In the genomic region with DNA sequence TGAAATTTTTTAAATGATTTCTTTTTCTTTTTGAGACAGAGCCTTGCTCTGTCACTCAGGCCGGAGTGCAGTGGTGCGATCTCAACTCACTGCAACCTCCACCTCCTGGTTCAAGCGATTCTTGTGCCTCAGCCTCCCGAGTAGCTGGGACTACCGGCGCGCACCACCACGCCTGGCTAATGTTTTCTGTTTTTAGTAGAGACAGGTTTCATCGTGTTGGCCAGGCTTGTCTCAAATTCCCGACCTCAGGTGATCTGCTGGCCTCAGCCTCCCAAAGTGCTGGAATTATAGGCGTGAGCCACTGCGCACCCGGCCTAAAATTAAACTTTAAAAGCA, we compare ENCODE assay signal across 8 cellular contexts. TPM values are rescaled to one million over a fixed set of nuclear protein-coding genes. Genes with fewer than 3 reads are reported as not detected.
DNase-seq lines count a peak whose midpoint lies in the region; ATAC-seq and TF ChIP-seq lines count a peak whose summit lies in the region.
"Not testable (repeated sequence)": the region's sequence is repeated elsewhere in the genome, so short reads cannot be mapped to it uniquely, and the experiment has no call there.

No MANE protein-coding gene starts in this region.

- not testable (repeated sequence) for H3K27me3 ChIP-seq in HCT116 (ENCODE audit: insufficient read depth, low read length); heart right ventricle

- peaks cover 35% of the 10 kb centered on the region for H3K4me1 Mint-ChIP-seq in activated T-helper 17 cell treated with anti-CD3 and anti-CD28 coated beads, Interleukin-2, amount 50 U/mL, for 72 hours
- peaks cover 40% of the 10 kb centered on the region for H3K4me1 Mint-ChIP-seq in dendritic cell treated with granulocyte-macrophage colony-stimulating factor and Interleukin-4, amounts not matched to agents 40 ng/mL and 50 ng/mL, for 4 days (ENCODE audit: low read depth)
- peaks cover 36 to 59% (median 55%) of the 10 kb centered on the region in 3 donors for H3K4me1 Mint-ChIP-seq in naive B cell

- H3K79me2 ChIP-seq in HCT116 (ENCODE audit: insufficient read depth, low read length) = peaks cover 52% of the 10 kb centered on the region

- not testable (repeated sequence) for TF ChIP-seq RAD21 in HCT116 (IDR thresholded peaks at IDR 0.05; ENCODE audit: low read depth)

- TF ChIP-seq POLR2A in HCT116 (IDR thresholded peaks at IDR 0.05; ENCODE audit: borderline replicate concordance, extremely low read depth, insufficient read depth, insufficient read length) = not testable (repeated sequence)

- H3K27ac Mint-ChIP-seq in activated T-helper 17 cell treated with anti-CD3 and anti-CD28 coated beads, Interleukin-2, amount 50 U/mL, for 72 hours = peak overlapping the region; percentile 74
- H3K27ac Mint-ChIP-seq in dendritic cell treated with granulocyte-macrophage colony-stimulating factor and Interleukin-4, amounts not matched to agents 40 ng/mL and 50 ng/mL, for 4 days = not testable (repeated sequence)
- H3K27ac Mint-ChIP-seq in naive B cell = peak overlapping the region in 4 of 6 donors; percentile 39 to 95 (median 74)

- peak overlapping the region; percentile 64; the same call in 1 of the 2 replicates for H3K9ac ChIP-seq in HCT116 (ENCODE audit: low read length)

- CTCF ChIA-PET in AG04449 (lab: Yijun Ruan, JAX) (interaction anchor here (0.6 to 4.1 kb wide), 3 partner anchors 14 to 115 kb away, joined by 3 to 16 read pairs (median 11); no protein-coding TSS in a partner anchor), HCT116 (lab: Charles Lee) (interaction anchor here (1.0 kb wide), 1 partner anchor 106 kb away, joined by 4 read pairs; no protein-coding TSS in a partner anchor), RWPE1 (lab: Yijun Ruan, JAX) (interaction anchor here (0.6 kb wide), 1 partner anchor 32 kb away, joined by 3 read pairs; no protein-coding TSS in a partner anchor)

- not testable (repeated sequence) for H3K9me3 Mint-ChIP-seq in activated T-helper 17 cell treated with anti-CD3 and anti-CD28 coated beads, Interleukin-2, amount 50 U/mL, for 72 hours; dendritic cell treated with granulocyte-macrophage colony-stimulating factor and Interleukin-4, amounts not matched to agents 40 ng/mL and 50 ng/mL, for 4 days; naive B cell

- intact Hi-C loops in HCT116 (cut with micrococcal nuclease); dendritic cell treated with granulocyte-macrophage colony-stimulating factor and Interleukin-4, amounts not matched to agents 40 ng/mL and 50 ng/mL, for 4 days (cut with micrococcal nuclease); heart right ventricle (cut with DNase I): not testable (repeated sequence)

- peak overlapping the region; percentile 90 for H3K4me3 Mint-ChIP-seq in activated T-helper 17 cell treated with anti-CD3 and anti-CD28 coated beads, Interleukin-2, amount 50 U/mL, for 72 hours
- H3K4me3 Mint-ChIP-seq in dendritic cell treated with granulocyte-macrophage colony-stimulating factor and Interleukin-4, amounts not matched to agents 40 ng/mL and 50 ng/mL, for 4 days = peak overlapping the region; percentile 94
- H3K4me3 Mint-ChIP-seq in naive B cell = peak overlapping the region; percentile 92 to 98 (median 96)

- H3K27me3 Mint-ChIP-seq in activated T-helper 17 cell treated with anti-CD3 and anti-CD28 coated beads, Interleukin-2, amount 50 U/mL, for 72 hours; dendritic cell treated with granulocyte-macrophage colony-stimulating factor and Interleukin-4, amounts not matched to agents 40 ng/mL and 50 ng/mL, for 4 days; naive B cell: not testable (repeated sequence)

- not testable (repeated sequence) for BruUV-seq in HCT116 (replicated peaks; lab: Mats Ljungman, UMichigan)

- POLR2A ChIA-PET in AG04449 (lab: Yijun Ruan, JAX); HCT116 (lab: Charles Lee); RWPE1 (lab: Yijun Ruan, JAX; ENCODE audit: low non-redundant PET): not testable (repeated sequence)

- H3K9me2 ChIP-seq in HCT116 (ENCODE audit: insufficient read depth) = not testable (repeated sequence)

- not testable (repeated sequence) for H3K36me3 ChIP-seq in HCT116 (ENCODE audit: control insufficient read depth in 1 of 2, insufficient read depth in 2 of 2, low read length in 2 of 2); heart right ventricle

- not testable (repeated sequence) for DNase-seq in AG04449 (ENCODE audit: low read depth, low spot score); HCT116 (ENCODE audit: low read depth, low spot score); RWPE1 (ENCODE audit: low spot score); heart right ventricle; naive B cell

- not testable (repeated sequence) for H3K27ac ChIP-seq in HCT116 (ENCODE audit: low read depth, low read length)
- H3K27ac ChIP-seq in RWPE1 = peak overlapping the region; percentile 52
- peak overlapping the region in 1 of 10 donors; percentile 97 for H3K27ac ChIP-seq in heart right ventricle
- H3K27ac ChIP-seq in skin epidermis = peak overlapping the region in 1 of 21 experiments; percentile 96

- not testable (repeated sequence) for H3K9me3 ChIP-seq in HCT116 (ENCODE audit: control insufficient read depth in 1 of 2, insufficient read depth in 1 of 2, low read depth in 1 of 2, low read length in 2 of 2); heart right ventricle

- 87 to 88% methylated on average over 13 of the region's 13 CpGs for WGBS in heart right ventricle, 2 donors

- H3K36me3 Mint-ChIP-seq in activated T-helper 17 cell treated with anti-CD3 and anti-CD28 coated beads, Interleukin-2, amount 50 U/mL, for 72 hours (ENCODE audit: low read depth) = peaks cover 49% of the 10 kb centered on the region
- H3K36me3 Mint-ChIP-seq in dendritic cell treated with granulocyte-macrophage colony-stimulating factor and Interleukin-4, amounts not matched to agents 40 ng/mL and 50 ng/mL, for 4 days (ENCODE audit: low read depth) = peaks cover 19% of the 10 kb centered on the region
- not testable (repeated sequence) for H3K36me3 Mint-ChIP-seq in naive B cell

- H3K4me2 ChIP-seq in HCT116 (ENCODE audit: low read length) = peak overlapping the region; percentile 78

- TF ChIP-seq CTCF in AG04449 (IDR thresholded peaks at IDR 0.05; ENCODE audit: insufficient read depth, low read length, missing control alignments); HCT116 (IDR thresholded peaks at IDR 0.05 in 2 of 3, conservative IDR thresholded peaks at IDR 0.05 in 1 of 3; ENCODE audit: borderline replicate concordance in 1 of 3, insufficient read depth in 1 of 3, low read depth in 2 of 3, low read length in 2 of 3); RWPE1 (conservative IDR thresholded peaks at IDR 0.05; ENCODE audit: low read depth); heart right ventricle (IDR thresholded peaks at IDR 0.05): not testable (repeated sequence)

- not testable (repeated sequence) for H2AFZ ChIP-seq in HCT116 (ENCODE audit: low read depth, low read length, poor library complexity, severe bottlenecking)

- H3K4me3 ChIP-seq in AG04449 (ENCODE audit: low read depth, low read length) (peak overlapping the region; percentile 93), HCT116 (replicated peaks in 1 of 2; ENCODE audit: low read depth in 1 of 2, low read length in 2 of 2) (peak overlapping the region; percentile 80 to 86), heart right ventricle (peak overlapping the region in 8 of 10 donors; percentile 62 to 100 (median 97)), skin epidermis (peak overlapping the region in 4 of 7 experiments; percentile 96 to 100 (median 98))

- not testable (repeated sequence) for ATAC-seq in HCT116; activated T-helper 17 cell treated with anti-CD3 and anti-CD28 coated beads, Interleukin-2, amount 50 U/mL, for 72 hours (replicated peaks); heart right ventricle; naive B cell (ENCODE audit: low read depth in 2 of 2)

- RAD21 ChIA-PET in HCT116 (lab: Charles Lee; ENCODE audit: low non-redundant PET in 1 of 2, low total read pairs in 2 of 2, uncharacterized antibody in 2 of 2, unreplicated experiment in 2 of 2) = not testable (repeated sequence)

- peaks cover 10 to 16% of the 10 kb centered on the region in 2 experiments; a peak in 3 of 4 replicates for H3K4me1 ChIP-seq in HCT116 (ENCODE audit: control insufficient read depth in 1 of 2, insufficient read depth in 2 of 2, low read length in 2 of 2)
- H3K4me1 ChIP-seq in heart right ventricle = peaks cover 6 to 46% (median 30%) of the 10 kb centered on the region in 9 donors

- not testable (repeated sequence) for H4K20me1 ChIP-seq in HCT116 (ENCODE audit: insufficient read depth)

RNA-seq across cellular contexts. Expression of gene GMCL1, which starts 1.4 kb away (rescaled TPM):
- total RNA-seq in HCT116 (2021; ENCODE audit: unreplicated experiment) = 16.7 TPM
- 5.1 and 6.9 TPM in 2 replicates for polyA plus RNA-seq in HCT116 (2012)
- total RNA-seq in activated T-helper 17 cell treated with anti-CD3 and anti-CD28 coated beads, Interleukin-2, amount 50 U/mL, for 72 hours = 10 to 100 TPM; 20.8 to 24.1 TPM
- total RNA-seq in heart right ventricle = 1 to 10 TPM; 4.3 to 8.0 (median 5.1) TPM
- 1 to 10 TPM; 2.9 to 3.3 TPM for polyA plus RNA-seq in heart right ventricle
- 10 to 100 TPM; 21.9 to 28.2 (median 25.0) TPM for polyA plus RNA-seq in naive B cell (ENCODE audit: low read depth in 6 of 6)
